ENCODE assay signal across 8 cellular contexts in the genomic region with DNA sequence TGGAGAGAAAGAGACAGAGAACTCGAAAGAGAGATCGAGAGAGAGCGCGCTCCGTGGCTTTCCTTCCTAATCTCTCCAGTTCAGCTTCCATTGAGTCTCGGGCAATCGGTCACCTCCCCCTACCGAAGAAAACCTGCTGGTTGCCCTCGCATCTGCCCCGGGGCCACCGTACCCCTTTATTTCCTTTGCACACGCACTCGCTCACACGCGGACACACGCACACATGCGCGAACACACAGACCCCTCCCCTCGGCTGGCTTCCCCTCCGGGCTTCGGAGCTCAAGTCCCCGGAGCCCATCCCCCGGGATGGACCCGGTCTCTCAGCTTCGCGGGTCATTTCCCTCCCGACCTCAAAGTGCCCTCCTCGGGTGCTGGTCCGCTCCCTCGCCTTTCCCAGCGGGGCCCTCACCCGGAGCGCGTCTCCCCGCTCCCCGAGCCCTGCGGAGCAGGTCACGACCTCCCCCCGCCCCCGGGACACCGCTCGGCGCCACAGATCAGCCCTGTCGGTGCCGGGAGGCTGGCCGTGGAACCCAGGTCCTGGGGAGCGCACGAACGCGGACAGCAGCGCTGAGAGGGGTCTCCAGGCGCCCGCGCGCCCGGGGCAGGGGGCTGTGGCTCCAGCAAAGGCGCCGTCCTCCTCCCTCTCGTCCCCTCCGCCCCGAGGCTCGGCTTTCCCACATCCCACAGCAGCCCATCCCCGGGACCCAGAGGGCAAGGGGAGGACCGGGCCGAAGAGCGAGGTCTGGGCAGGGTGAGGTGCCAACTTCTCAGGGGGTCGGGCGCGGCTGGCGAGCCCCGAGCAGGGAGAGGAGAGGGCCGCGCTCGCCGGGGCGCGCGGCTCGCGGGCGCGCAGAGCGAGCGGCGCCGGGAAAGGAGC.
DNase-seq lines count a peak whose midpoint lies in the region; ATAC-seq, FAIRE-seq and TF ChIP-seq lines count a peak whose summit lies in the region.

No MANE protein-coding gene starts in this region.

- H3K27me3 ChIP-seq in muscle layer of colon (ENCODE audit: control insufficient read depth in 1 of 2, insufficient read depth in 2 of 2, low read length in 2 of 2) = peaks cover 5 to 25% of the 10 kb centered on the region in 2 donors

- H3K4me3 ChIP-seq in epithelial cell of esophagus (ENCODE audit: low read length) (peak overlapping the region; percentile 42), muscle layer of colon (ENCODE audit: low read depth in 1 of 2, low read length in 2 of 2) (peak overlapping the region; percentile 43 to 50)

- no peak for TF ChIP-seq CTCF in epithelial cell of esophagus (IDR thresholded peaks at IDR 0.05; ENCODE audit: insufficient read depth, low read depth, low read length, missing control alignments)

- peaks cover 4% of the 10 kb centered on the region for H3K4me1 ChIP-seq in muscle layer of colon (ENCODE audit: insufficient read depth, low read length)

- H3K36me3 ChIP-seq in muscle layer of colon (ENCODE audit: insufficient read depth, low read length) = no peaks in the 10 kb centered on the region

- DNase-seq in activated CD4-positive, alpha-beta T cell treated with anti-CD3 and anti-CD28 coated beads for 48 hours = peak; percentile 12
- DNase-seq in activated CD4-positive, alpha-beta T cell treated with anti-CD3 and anti-CD28 coated beads for 1 hour = no peak
- DNase-seq in epithelial cell of esophagus (ENCODE audit: low read depth) (no peak), NCI-H2029 treated with DMSO at 0.1 percent for 48 hours (lab: John Stamatoyannopoulos, UW) (no peak), RCC 7860 (ENCODE audit: low spot score) (no peak), kidney glomerular epithelial cell (lab: John Stamatoyannopoulos, UW) (no peak)

- no peaks in the 10 kb centered on the region for H3K9me3 ChIP-seq in muscle layer of colon (ENCODE audit: low read length)

- FAIRE-seq in RCC 7860 (lab: Jason Lieb, UNC) = no peak

- peak; percentile 40 for ATAC-seq in SK-N-SH treated with all-trans-retinoic acid at 6 μM for 48 hours

- H3K27ac ChIP-seq in muscle layer of colon (ENCODE audit: low read depth, low read length) = no peak overlapping the region

- no peak overlapping the region for H3K9ac ChIP-seq in muscle layer of colon (ENCODE audit: low read length)

TF ChIP-seq in SK-N-SH treated with all-trans-retinoic acid at 6 μM for 48 hours, 23 proteins besides CTCF, POLR2A, EP300 and RAD21:
- TF ChIP-seq ZFP3 (CRISPR knock-in tag; IDR thresholded peaks at IDR 0.05) = no peak
- no peak for TF ChIP-seq POU6F1 (CRISPR knock-in tag; IDR thresholded peaks at IDR 0.05; ENCODE audit: borderline replicate concordance, low read depth)
- TF ChIP-seq RARB (CRISPR knock-in tag; IDR thresholded peaks at IDR 0.05) = no peak
- TF ChIP-seq OSR1 (CRISPR knock-in tag; IDR thresholded peaks at IDR 0.05) = no peak
- TF ChIP-seq ZNF70 (CRISPR knock-in tag; IDR thresholded peaks at IDR 0.05) = no peak
- no peak for TF ChIP-seq ESRRG (CRISPR knock-in tag; IDR thresholded peaks at IDR 0.05)
- TF ChIP-seq, protein P1, sequence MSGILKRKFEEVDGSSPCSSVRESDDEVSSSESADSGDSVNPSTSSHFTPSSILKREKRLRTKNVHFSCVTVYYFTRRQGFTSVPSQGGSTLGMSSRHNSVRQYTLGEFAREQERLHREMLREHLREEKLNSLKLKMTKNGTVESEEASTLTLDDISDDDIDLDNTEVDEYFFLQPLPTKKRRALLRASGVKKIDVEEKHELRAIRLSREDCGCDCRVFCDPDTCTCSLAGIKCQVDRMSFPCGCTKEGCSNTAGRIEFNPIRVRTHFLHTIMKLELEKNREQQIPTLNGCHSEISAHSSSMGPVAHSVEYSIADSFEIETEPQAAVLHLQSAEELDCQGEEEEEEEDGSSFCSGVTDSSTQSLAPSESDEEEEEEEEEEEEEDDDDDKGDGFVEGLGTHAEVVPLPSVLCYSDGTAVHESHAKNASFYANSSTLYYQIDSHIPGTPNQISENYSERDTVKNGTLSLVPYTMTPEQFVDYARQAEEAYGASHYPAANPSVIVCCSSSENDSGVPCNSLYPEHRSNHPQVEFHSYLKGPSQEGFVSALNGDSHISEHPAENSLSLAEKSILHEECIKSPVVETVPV (CRISPR knock-in tag; IDR thresholded peaks at IDR 0.05) = no peak
- no peak for TF ChIP-seq ZNF8 (CRISPR knock-in tag; IDR thresholded peaks at IDR 0.05)
- TF ChIP-seq ISL1 (CRISPR knock-in tag; IDR thresholded peaks at IDR 0.05) = no peak
